ENCODE assay signal across 9 cellular contexts in the genomic region with DNA sequence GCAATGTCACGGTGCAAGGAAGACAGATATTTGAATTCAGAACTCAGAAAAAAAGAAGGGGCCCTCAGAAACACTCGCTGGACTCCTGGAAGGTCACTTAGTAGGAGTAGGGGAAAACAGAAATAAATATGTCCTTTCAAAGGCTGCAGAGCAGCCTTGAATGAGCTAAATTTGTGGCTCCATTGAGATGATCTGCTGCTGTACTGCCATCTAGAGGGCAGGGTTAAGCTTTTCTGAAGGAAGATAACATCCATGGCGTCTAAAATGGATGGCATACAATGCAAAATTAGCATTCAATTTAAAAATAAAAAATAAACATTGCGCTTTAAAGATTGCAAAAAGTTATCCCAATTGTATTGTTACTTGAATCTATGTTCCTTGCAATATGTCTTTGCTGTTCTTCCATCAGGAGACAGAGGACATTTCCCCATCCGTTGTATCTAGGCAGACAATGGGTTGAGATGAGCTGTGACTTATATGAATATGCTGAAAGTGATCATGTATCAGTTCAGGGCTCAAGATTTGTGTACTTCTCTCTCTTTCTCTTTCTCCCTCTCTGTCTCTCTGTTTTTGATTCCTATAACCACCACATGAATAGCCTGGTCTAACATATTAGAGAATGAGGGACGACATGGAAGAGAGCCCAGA.
DNase-seq lines count a peak whose midpoint lies in the region; ATAC-seq and TF ChIP-seq lines count a peak whose summit lies in the region.
"Had no signal": no experiment of that assay in that cellular context is flagged by ENCODE, and none has a peak within 500 bp of the region (broad histone marks: within the 10 kb centered on the region; RNA-seq: fewer than 3 reads in every experiment).

No MANE protein-coding gene starts in this region.

- POLR2A ChIA-PET in CD8-positive, alpha-beta T cell (lab: Charles Lee), result no interaction called here

- TF ChIP-seq EP300 in Ishikawa (IDR thresholded peaks at IDR 0.05; ENCODE audit: borderline replicate concordance), result no peak

- peak; percentile 82 for ATAC-seq in GM21786 (IDR thresholded peaks at IDR 0.05; ENCODE audit: unreplicated experiment)
- ATAC-seq in HG02970 (IDR thresholded peaks at IDR 0.05; ENCODE audit: low FRiP score, unreplicated experiment), result no peak
- ATAC-seq in GM21528 (IDR thresholded peaks at IDR 0.05; ENCODE audit: low FRiP score, unreplicated experiment), result no peak
- no peak for ATAC-seq in CD8-positive, alpha-beta T cell

- intact Hi-C loops in CD8-positive, alpha-beta T cell (cut with DNase I, micrococcal nuclease), result no loop called here

- TF ChIP-seq CTCF in choroid plexus epithelial cell (conservative IDR thresholded peaks at IDR 0.05; ENCODE audit: low read depth, low read length) (peak; percentile 20), type B pancreatic cell (conservative IDR thresholded peaks at IDR 0.05) (peak; percentile 69)
- no peak for TF ChIP-seq CTCF in CD8-positive, alpha-beta T cell (IDR thresholded peaks at IDR 0.05)

- no peaks in the 10 kb centered on the region for H3K36me3 ChIP-seq in CD8-positive, alpha-beta T cell (ENCODE audit: insufficient read depth, low read length)

- H3K9me3 Mint-ChIP-seq in type B pancreatic cell, result no peaks in the 10 kb centered on the region
- peaks cover 7% of the 10 kb centered on the region for H3K9me3 Mint-ChIP-seq in CD8-positive, alpha-beta T cell

- no peak overlapping the region for H3K4me3 Mint-ChIP-seq in type B pancreatic cell
- H3K4me3 Mint-ChIP-seq in CD8-positive, alpha-beta T cell, result no peak overlapping the region
- H3K4me3 Mint-ChIP-seq: dendritic cell treated with granulocyte-macrophage colony-stimulating factor and Interleukin-4, amounts not matched to agents 40 ng/mL and 50 ng/mL, for 4 days had no signal

- H3K27ac ChIP-seq in CD8-positive, alpha-beta T cell (ENCODE audit: low read depth, low read length), result no peak overlapping the region

- no peaks in the 10 kb centered on the region for H3K27me3 Mint-ChIP-seq in type B pancreatic cell
- no peaks in the 10 kb centered on the region for H3K27me3 Mint-ChIP-seq in CD8-positive, alpha-beta T cell (ENCODE audit: low read depth)
- H3K27me3 Mint-ChIP-seq: dendritic cell treated with granulocyte-macrophage colony-stimulating factor and Interleukin-4, amounts not matched to agents 40 ng/mL and 50 ng/mL, for 4 days had no signal

- CTCF ChIA-PET in CD8-positive, alpha-beta T cell (lab: Charles Lee), result no interaction called here

- no peaks in the 10 kb centered on the region for H3K4me1 ChIP-seq in CD8-positive, alpha-beta T cell (ENCODE audit: insufficient read depth, low read length)

- H3K4me1 Mint-ChIP-seq in type B pancreatic cell (ENCODE audit: unreplicated experiment), result no peaks in the 10 kb centered on the region
- no peaks in the 10 kb centered on the region for H3K4me1 Mint-ChIP-seq in CD8-positive, alpha-beta T cell (ENCODE audit: low read depth)

- no peak overlapping the region for H3K4me3 ChIP-seq in choroid plexus epithelial cell (ENCODE audit: low read depth, low read length)
- no peak overlapping the region for H3K4me3 ChIP-seq in CD8-positive, alpha-beta T cell (ENCODE audit: low read depth, low read length)

- H3K36me3 Mint-ChIP-seq in type B pancreatic cell, result no peaks in the 10 kb centered on the region
- no peaks in the 10 kb centered on the region for H3K36me3 Mint-ChIP-seq in CD8-positive, alpha-beta T cell

- no peak overlapping the region for H3K27ac Mint-ChIP-seq in type B pancreatic cell
- no peak overlapping the region for H3K27ac Mint-ChIP-seq in CD8-positive, alpha-beta T cell
- H3K27ac Mint-ChIP-seq: dendritic cell treated with granulocyte-macrophage colony-stimulating factor and Interleukin-4, amounts not matched to agents 40 ng/mL and 50 ng/mL, for 4 days had no signal

- no peaks in the 10 kb centered on the region for H3K9me3 ChIP-seq in CD8-positive, alpha-beta T cell (ENCODE audit: low read length)

- no peaks in the 10 kb centered on the region for H3K27me3 ChIP-seq in CD8-positive, alpha-beta T cell (ENCODE audit: insufficient read depth, low read length)

- peak; percentile 2 for DNase-seq in ELR (ENCODE audit: low read depth)
- DNase-seq in choroid plexus epithelial cell (ENCODE audit: low read depth), result peak; percentile 1
- DNase-seq in type B pancreatic cell (ENCODE audit: extremely low spot score, unreplicated experiment), result no peak
- no peak for DNase-seq in CD8-positive, alpha-beta T cell

- TF ChIP-seq RAD21 in Ishikawa (IDR thresholded peaks at IDR 0.05; ENCODE audit: low read depth), result peak; percentile 32

TF ChIP-seq in Ishikawa, 13 proteins besides CTCF, POLR2A, EP300 and RAD21:
- TF ChIP-seq TAF1 (IDR thresholded peaks at IDR 0.05; ENCODE audit: low read depth) (no peak), ZBTB7A (IDR thresholded peaks at IDR 0.05; ENCODE audit: low read depth) (no peak), YY1 (IDR thresholded peaks at IDR 0.05; ENCODE audit: low read depth) (no peak), CREB1 (IDR thresholded peaks at IDR 0.05; ENCODE audit: low read depth) (no peak), TCF12 (IDR thresholded peaks at IDR 0.05; ENCODE audit: low read depth) (no peak), NFIC (IDR thresholded peaks at IDR 0.05) (no peak), EGR1 (IDR thresholded peaks at IDR 0.05) (no peak), FOXM1 (IDR thresholded peaks at IDR 0.05; ENCODE audit: borderline replicate concordance, low read depth) (no peak), TEAD4 (IDR thresholded peaks at IDR 0.05) (no peak), CEBPB (IDR thresholded peaks at IDR 0.05) (no peak)
- TF ChIP-seq, protein P1, sequence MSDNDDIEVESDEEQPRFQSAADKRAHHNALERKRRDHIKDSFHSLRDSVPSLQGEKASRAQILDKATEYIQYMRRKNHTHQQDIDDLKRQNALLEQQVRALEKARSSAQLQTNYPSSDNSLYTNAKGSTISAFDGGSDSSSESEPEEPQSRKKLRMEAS (IDR thresholded peaks at IDR 0.05), result no peak
- TF ChIP-seq, protein P2, sequence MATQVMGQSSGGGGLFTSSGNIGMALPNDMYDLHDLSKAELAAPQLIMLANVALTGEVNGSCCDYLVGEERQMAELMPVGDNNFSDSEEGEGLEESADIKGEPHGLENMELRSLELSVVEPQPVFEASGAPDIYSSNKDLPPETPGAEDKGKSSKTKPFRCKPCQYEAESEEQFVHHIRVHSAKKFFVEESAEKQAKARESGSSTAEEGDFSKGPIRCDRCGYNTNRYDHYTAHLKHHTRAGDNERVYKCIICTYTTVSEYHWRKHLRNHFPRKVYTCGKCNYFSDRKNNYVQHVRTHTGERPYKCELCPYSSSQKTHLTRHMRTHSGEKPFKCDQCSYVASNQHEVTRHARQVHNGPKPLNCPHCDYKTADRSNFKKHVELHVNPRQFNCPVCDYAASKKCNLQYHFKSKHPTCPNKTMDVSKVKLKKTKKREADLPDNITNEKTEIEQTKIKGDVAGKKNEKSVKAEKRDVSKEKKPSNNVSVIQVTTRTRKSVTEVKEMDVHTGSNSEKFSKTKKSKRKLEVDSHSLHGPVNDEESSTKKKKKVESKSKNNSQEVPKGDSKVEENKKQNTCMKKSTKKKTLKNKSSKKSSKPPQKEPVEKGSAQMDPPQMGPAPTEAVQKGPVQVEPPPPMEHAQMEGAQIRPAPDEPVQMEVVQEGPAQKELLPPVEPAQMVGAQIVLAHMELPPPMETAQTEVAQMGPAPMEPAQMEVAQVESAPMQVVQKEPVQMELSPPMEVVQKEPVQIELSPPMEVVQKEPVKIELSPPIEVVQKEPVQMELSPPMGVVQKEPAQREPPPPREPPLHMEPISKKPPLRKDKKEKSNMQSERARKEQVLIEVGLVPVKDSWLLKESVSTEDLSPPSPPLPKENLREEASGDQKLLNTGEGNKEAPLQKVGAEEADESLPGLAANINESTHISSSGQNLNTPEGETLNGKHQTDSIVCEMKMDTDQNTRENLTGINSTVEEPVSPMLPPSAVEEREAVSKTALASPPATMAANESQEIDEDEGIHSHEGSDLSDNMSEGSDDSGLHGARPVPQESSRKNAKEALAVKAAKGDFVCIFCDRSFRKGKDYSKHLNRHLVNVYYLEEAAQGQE (IDR thresholded peaks at IDR 0.05; ENCODE audit: low read depth), result no peak
- TF ChIP-seq, protein P3, sequence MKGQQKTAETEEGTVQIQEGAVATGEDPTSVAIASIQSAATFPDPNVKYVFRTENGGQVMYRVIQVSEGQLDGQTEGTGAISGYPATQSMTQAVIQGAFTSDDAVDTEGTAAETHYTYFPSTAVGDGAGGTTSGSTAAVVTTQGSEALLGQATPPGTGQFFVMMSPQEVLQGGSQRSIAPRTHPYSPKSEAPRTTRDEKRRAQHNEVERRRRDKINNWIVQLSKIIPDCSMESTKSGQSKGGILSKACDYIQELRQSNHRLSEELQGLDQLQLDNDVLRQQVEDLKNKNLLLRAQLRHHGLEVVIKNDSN (IDR thresholded peaks at IDR 0.05), result no peak

Comparison
In these comparisons a context has a peak if more than half of its experiments do, and no peak if none do; other contexts are left out.
1. DNase-seq: peak in ELR (single experiment) and choroid plexus epithelial cell (single experiment); none in type B pancreatic cell (single experiment) and CD8-positive, alpha-beta T cell (0 of 7).